Comparison of ENCODE assay signal across 32 cellular contexts in the genomic region with DNA sequence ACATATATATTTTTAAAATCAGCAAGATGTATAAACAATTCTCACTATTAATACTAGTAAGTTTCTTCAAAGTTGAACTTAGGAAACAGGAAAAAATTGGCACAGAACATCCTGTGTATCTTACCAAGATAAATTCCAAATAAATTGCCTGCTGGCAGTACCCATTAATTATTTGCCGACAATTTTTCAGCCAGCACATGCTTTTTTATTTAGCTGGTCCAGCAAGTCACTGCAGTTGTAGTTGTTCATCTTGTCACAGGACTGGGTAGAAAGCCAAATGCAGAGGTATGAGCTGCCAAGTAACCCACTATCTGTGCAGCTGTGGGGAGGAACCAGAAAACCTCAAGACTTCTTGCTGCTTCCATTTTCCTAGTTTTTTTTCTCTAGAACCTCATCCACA.
"Had no signal": no experiment of that assay in that cellular context is flagged by ENCODE, and none has a peak within 500 bp of the region (broad histone marks: within the 10 kb centered on the region; RNA-seq: fewer than 3 reads in every experiment).

No MANE protein-coding gene starts in this region.

- H3K27ac ChIP-seq: cardiac muscle cell, coronary artery, dorsolateral prefrontal cortex, lower lobe of right lung, tibial artery had no signal

- ATAC-seq: activated T-cell treated with anti-CD3 and anti-CD28 coated beads, Interleukin-2, amount 50 U/mL, for 4 hours; activated T-helper 17 cell treated with anti-CD3 and anti-CD28 coated beads, Interleukin-2, amount 50 U/mL, for 72 hours; left lobe of liver; lower lobe of right lung; mucosa of descending colon; natural killer cell treated with Interleukin-12 subunit alpha and Interleukin-12 subunit beta and Interleukin-15 and Interleukin-18, amount 100 ng/mL, for 72 hours; sciatic nerve; stimulated activated memory B cell treated with anti-CD40 and anti-IgM and Interleukin-4, amounts not matched to agents 10 μg/mL and 1 μg/mL and 100 μg/mL, for 72 hours; stimulated activated naive CD8-positive, alpha-beta T cell treated with anti-CD3 and anti-CD28 coated beads, Interleukin-15, amount 100 ng/mL, for 72 hours had no signal

- H3K4me1 ChIP-seq: lower lobe of right lung, tibial artery had no signal

- H3K4me2 ChIP-seq: smooth muscle cell had no signal

- H3K9me3 ChIP-seq: lower lobe of right lung, mucosa of descending colon, tibial artery had no signal

- H3K4me3 ChIP-seq: cardiac muscle cell, coronary artery, dorsolateral prefrontal cortex, lower lobe of right lung, mucosa of descending colon, smooth muscle cell, tibial artery had no signal

- DNase-seq: activated CD4-positive, alpha-beta memory T cell treated with anti-CD3 and anti-CD28 coated beads, Interleukin-2, amount 10 ng/mL, durations not matched to agents 7 days and 5 days; activated CD4-positive, alpha-beta T cell treated with anti-CD3 and anti-CD28 coated beads, Interleukin-2, amount 10 ng/mL, durations not matched to agents 7 days and 5 days; activated CD4-positive, CD25-positive, alpha-beta regulatory T cell treated with anti-CD3 and anti-CD28 coated beads, Interleukin-2, amount 50 U/mL, for 72 hours; activated CD8-positive, alpha-beta memory T cell treated with anti-CD3 and anti-CD28 coated beads, Interleukin-2, amount 50 U/mL, for 48 hours; activated gamma-delta T cell treated with Interleukin-2 at 50 U/mL for 16 hours; activated naive CD4-positive, alpha-beta T cell treated with anti-CD3 and anti-CD28 coated beads, Interleukin-2, amount 50 U/mL, for 16 hours; activated T-cell treated with anti-CD3 and anti-CD28 coated beads, Interleukin-2, amount 50 U/mL, for 4 hours; amygdala; dorsolateral prefrontal cortex; effector memory CD4-positive, alpha-beta T cell; erythroblast; foreskin melanocyte; kidney glomerular epithelial cell; lower lobe of right lung; mesenchymal stem cell; mucosa of descending colon; retina; stimulated activated CD4-positive, alpha-beta T cell treated with anti-CD3 and anti-CD28 coated beads, Interleukin-1b, Interleukin-23, amount 100 ng/mL, for 48 hours; stimulated activated CD4-positive, alpha-beta T cell treated with anti-CD3 and anti-CD28 coated beads, Interleukin-4, amount 100 ng/mL, for 4 hours; stimulated activated CD8-positive, alpha-beta memory T cell treated with anti-CD3 and anti-CD28 coated beads, Interleukin-4, amount 100 ng/mL, for 48 hours; stimulated activated naive CD8-positive, alpha-beta T cell treated with anti-CD3 and anti-CD28 coated beads, Interleukin-15, amount 100 ng/mL, for 72 hours; substantia nigra; T-helper 9 cell; tibial artery had no signal

- H3K27me3 ChIP-seq: cardiac muscle cell, dorsolateral prefrontal cortex, tibial artery had no signal

- H3K36me3 ChIP-seq: cardiac muscle cell, lower lobe of right lung, tibial artery had no signal
